Comparison of ENCODE assay signal across 10 cellular contexts in genomic region chr11:20443596-20443995, GRCh38. TPM values are rescaled to one million over a fixed set of nuclear protein-coding genes. Genes with fewer than 3 reads are reported as not detected.
DNase-seq lines count a peak whose midpoint lies in the region; ATAC-seq and TF ChIP-seq lines count a peak whose summit lies in the region.
"Had no signal": no experiment of that assay in that cellular context is flagged by ENCODE, and none has a peak within 500 bp of the region (broad histone marks: within the 10 kb centered on the region; RNA-seq: fewer than 3 reads in every experiment).

No MANE protein-coding gene starts in this region.

- H3K4me3 ChIP-seq in AG09309 (ENCODE audit: control insufficient read depth, low read depth, low read length) (no peak overlapping the region), GM23248 (no peak overlapping the region), SK-N-SH (ENCODE audit: low read depth in 2 of 2, low read length in 1 of 2) (no peak overlapping the region), tibial artery (no peak overlapping the region)
- H3K4me3 ChIP-seq: Peyer's patch had no signal

- peak; percentile 36 for TF ChIP-seq CTCF in AG09309 (IDR thresholded peaks at IDR 0.05; ENCODE audit: control insufficient read depth, insufficient read depth, low read depth, low read length, missing control alignments)
- peak; percentile 64 for TF ChIP-seq CTCF in SK-N-SH (IDR thresholded peaks at IDR 0.05)
- no peak for TF ChIP-seq CTCF in tibial artery (IDR thresholded peaks at IDR 0.05)

- H3K4me1 ChIP-seq in GM23248 (ENCODE audit: insufficient read depth) (no peaks in the 10 kb centered on the region), SK-N-SH (ENCODE audit: control insufficient read depth in 1 of 2, insufficient read depth in 2 of 2, low read depth in 1 of 2, low read length in 1 of 2) (no peaks in the 10 kb centered on the region; a peak in 1 of 4 replicates), tibial artery (no peaks in the 10 kb centered on the region)
- H3K4me1 ChIP-seq: Peyer's patch had no signal

- H3F3A ChIP-seq in GM23248 (ENCODE audit: insufficient read depth) (no peaks in the 10 kb centered on the region), SK-N-SH (replicated peaks; ENCODE audit: insufficient read depth) (no peaks in the 10 kb centered on the region)

- ATAC-seq in GM21423 (IDR thresholded peaks at IDR 0.05; ENCODE audit: unreplicated experiment) (no peak), GM18511 (IDR thresholded peaks at IDR 0.05; ENCODE audit: unreplicated experiment) (no peak)
- no peak for ATAC-seq in stimulated activated naive CD8-positive, alpha-beta T cell treated with anti-CD3 and anti-CD28 coated beads, Interleukin-15, amount 100 ng/mL, for 72 hours

- H3K4me2 ChIP-seq in GM23248 (ENCODE audit: unreplicated experiment) (no peak overlapping the region), SK-N-SH (no peak overlapping the region)

- H3K27me3 Mint-ChIP-seq in stimulated activated naive CD8-positive, alpha-beta T cell treated with anti-CD3 and anti-CD28 coated beads, Interleukin-15, amount 100 ng/mL, for 72 hours: no peaks in the 10 kb centered on the region

- no peak overlapping the region for H2AFZ ChIP-seq in GM23248
- H2AFZ ChIP-seq in SK-N-SH (ENCODE audit: low read depth): no peak overlapping the region

- H3K4me1 Mint-ChIP-seq in stimulated activated naive CD8-positive, alpha-beta T cell treated with anti-CD3 and anti-CD28 coated beads, Interleukin-15, amount 100 ng/mL, for 72 hours: no peaks in the 10 kb centered on the region

- POLR2A ChIA-PET in SK-N-SH (lab: Yijun Ruan, JAX): interaction anchor here (0.6 kb wide), 1 partner anchor 43 kb away, joined by 3 read pairs; no protein-coding TSS in a partner anchor

- H3K27ac ChIP-seq in GM23248: no peak overlapping the region
- no peak overlapping the region for H3K27ac ChIP-seq in SK-N-SH (ENCODE audit: low read depth in 2 of 2, low read length in 1 of 2)
- no peak overlapping the region for H3K27ac ChIP-seq in tibial artery
- H3K27ac ChIP-seq: Peyer's patch had no signal

- TF ChIP-seq RAD21 in SK-N-SH (IDR thresholded peaks at IDR 0.05; ENCODE audit: low read length): peak; percentile 73

- no peak for DNase-seq in AG09309 (ENCODE audit: low read depth)
- DNase-seq in GM23248: peak; percentile 49
- DNase-seq in SK-N-SH: peak; percentile 17
- DNase-seq in glomerular endothelial cell (ENCODE audit: extremely low read depth, low read depth, low spot score): peak; percentile 3
- no peak for DNase-seq in stimulated activated naive CD8-positive, alpha-beta T cell treated with anti-CD3 and anti-CD28 coated beads, Interleukin-15, amount 100 ng/mL, for 72 hours
- DNase-seq in tibial artery: no peak
- DNase-seq: Peyer's patch; stimulated activated CD4-positive, alpha-beta T cell treated with anti-CD3 and anti-CD28 coated beads, Interleukin-1b, Interleukin-23, amount 100 ng/mL, for 48 hours had no signal

- H3K4me3 Mint-ChIP-seq in stimulated activated naive CD8-positive, alpha-beta T cell treated with anti-CD3 and anti-CD28 coated beads, Interleukin-15, amount 100 ng/mL, for 72 hours: no peak overlapping the region

- H3K27me3 ChIP-seq in GM23248 (replicated peaks; ENCODE audit: insufficient read depth) (no peaks in the 10 kb centered on the region), SK-N-SH (ENCODE audit: insufficient read depth) (no peaks in the 10 kb centered on the region), tibial artery (no peaks in the 10 kb centered on the region)
- H3K27me3 ChIP-seq: Peyer's patch had no signal

- H3K27ac Mint-ChIP-seq in stimulated activated naive CD8-positive, alpha-beta T cell treated with anti-CD3 and anti-CD28 coated beads, Interleukin-15, amount 100 ng/mL, for 72 hours: no peak overlapping the region

- 53 to 54% methylated on average over 3 of the region's 3 CpGs for WGBS in GM23248 (ENCODE audit: low coverage in 1 of 2, low lambda C conversion rate in 2 of 2, missing lambda C conversion rate in 2 of 2), 2 experiments
- WGBS in SK-N-SH (ENCODE audit: low lambda C conversion rate): 71% methylated on average over 3 of the region's 3 CpGs

- H3K9ac ChIP-seq in GM23248 (no peak overlapping the region), SK-N-SH (no peak overlapping the region)

- no peaks in the 10 kb centered on the region for H3K9me3 Mint-ChIP-seq in stimulated activated naive CD8-positive, alpha-beta T cell treated with anti-CD3 and anti-CD28 coated beads, Interleukin-15, amount 100 ng/mL, for 72 hours

- H3K9me3 ChIP-seq in GM23248 (ENCODE audit: low read depth): no peaks in the 10 kb centered on the region
- H3K9me3 ChIP-seq in SK-N-SH: no peaks in the 10 kb centered on the region
- no peaks in the 10 kb centered on the region for H3K9me3 ChIP-seq in tibial artery
- H3K9me3 ChIP-seq: Peyer's patch had no signal

- CTCF ChIA-PET in SK-N-SH (lab: Yijun Ruan, JAX): interaction anchor here (0.7 to 2.1 kb wide), 19 partner anchors 9 to 315 kb away, joined by 3 to 15 read pairs (median 4); no protein-coding TSS in a partner anchor

- H3K79me2 ChIP-seq in GM23248 (ENCODE audit: insufficient read depth): no peaks in the 10 kb centered on the region
- no peaks in the 10 kb centered on the region; the same call in 1 of the 2 replicates for H3K79me2 ChIP-seq in SK-N-SH (ENCODE audit: insufficient read depth)

- H3K36me3 ChIP-seq in GM23248 (ENCODE audit: low read depth): no peaks in the 10 kb centered on the region
- no peaks in the 10 kb centered on the region for H3K36me3 ChIP-seq in SK-N-SH (replicated peaks in 1 of 2; ENCODE audit: control insufficient read depth in 1 of 2, insufficient read depth in 2 of 2, low read length in 1 of 2)
- peaks cover 0 to 7% (median under 1%) of the 10 kb centered on the region in 3 donors for H3K36me3 ChIP-seq in tibial artery
- H3K36me3 ChIP-seq: Peyer's patch had no signal

- TF ChIP-seq EP300 in SK-N-SH (IDR thresholded peaks at IDR 0.05; ENCODE audit: borderline replicate concordance in 1 of 2, low read depth in 1 of 2, low read length in 1 of 2): no peak

- H3K9me2 ChIP-seq in GM23248 (ENCODE audit: insufficient read depth): no peaks in the 10 kb centered on the region
- no peaks in the 10 kb centered on the region for H3K9me2 ChIP-seq in SK-N-SH

- in situ Hi-C loops in GM23248 (cut with MboI): no loop called here

- H4K20me1 ChIP-seq in GM23248 (ENCODE audit: insufficient read depth) (no peaks in the 10 kb centered on the region), SK-N-SH (ENCODE audit: insufficient read depth) (no peaks in the 10 kb centered on the region)

- intact Hi-C loops in tibial artery (cut with DNase I; ENCODE audit: low total_unique reads): no loop called here

TF ChIP-seq in SK-N-SH, 30 proteins besides CTCF, POLR2A, EP300 and RAD21:
- TF ChIP-seq SMC3 (IDR thresholded peaks at IDR 0.05; ENCODE audit: low read depth, low read length) (peak; percentile 44; the same call in 1 of the 2 replicates), ELF1 (IDR thresholded peaks at IDR 0.05) (no peak), SIN3A (IDR thresholded peaks at IDR 0.05; ENCODE audit: borderline replicate concordance, low read depth, low read length) (no peak), ZBTB33 (IDR thresholded peaks at IDR 0.05; ENCODE audit: borderline replicate concordance, low read depth) (no peak), TAF1 (IDR thresholded peaks at IDR 0.05; ENCODE audit: borderline replicate concordance, low read depth, low read length) (no peak), FOSL2 (IDR thresholded peaks at IDR 0.05; ENCODE audit: borderline replicate concordance, low read depth) (no peak)

RNA-seq across cellular contexts. Expression of gene PRMT3, which starts 56.1 kb away (rescaled TPM):
- total RNA-seq in GM23248 (2014; rRNA removed; shearing (Covaris generic)): 9.8 and 16.7 TPM in 2 replicates
- polyA plus RNA-seq in GM23248 (2016; fragmentation: Nextera tagmentation; extraction: Ambion mirVana) (11.7 and 11.9 TPM in 2 replicates), SK-N-SH (2012; rRNA removed) (10.8 and 14.9 TPM in 2 replicates)
- polyA plus RNA-seq in SK-N-SH (2012; cell fraction: cytosol; rRNA removed): 15.6 and 16.9 TPM in 2 replicates
- 10.5 and 16.3 TPM in 2 replicates for polyA plus RNA-seq in SK-N-SH (2012; cell fraction: nucleus; rRNA removed)
- total RNA-seq in glomerular endothelial cell: 7.8 and 7.9 TPM in 2 replicates

Comparison
In these comparisons a context has a peak if more than half of its experiments do, and no peak if none do; other contexts are left out.
1. DNase-seq: peak in GM23248 (single experiment), SK-N-SH (single experiment) and glomerular endothelial cell (single experiment); none in AG09309 (single experiment), stimulated activated naive CD8-positive, alpha-beta T cell treated with anti-CD3 and anti-CD28 coated beads, Interleukin-15, amount 100 ng/mL, for 72 hours (0 of 2) and tibial artery (0 of 2).
2. CTCF ChIP-seq: peak in AG09309 (single experiment) and SK-N-SH (single experiment); none in tibial artery (0 of 2).